In genomic region chr11:46112961-46113617, GRCh38 we compare ENCODE assay signal across 9 cellular contexts. TPM values are rescaled to one million over a fixed set of nuclear protein-coding genes. Genes with fewer than 3 reads are reported as not detected.
DNase-seq lines count a peak whose midpoint lies in the region; ATAC-seq, FAIRE-seq and TF ChIP-seq lines count a peak whose summit lies in the region.
"Had no signal": no experiment of that assay in that cellular context is flagged by ENCODE, and none has a peak within 500 bp of the region (broad histone marks: within the 10 kb centered on the region; RNA-seq: fewer than 3 reads in every experiment).

No MANE protein-coding gene starts in this region.

- H3K4me3 ChIP-seq in RWPE2 (ENCODE audit: severe bottlenecking) (no peak overlapping the region), mucosa of descending colon (no peak overlapping the region), suprapubic skin (no peak overlapping the region)
- H3K4me3 ChIP-seq: PC-9 had no signal

- ATAC-seq in RWPE2 (ENCODE audit: low read depth) (peak; percentile 96), mucosa of descending colon (peak; percentile 95), HG03095 (IDR thresholded peaks at IDR 0.05; ENCODE audit: unreplicated experiment) (no peak)

- TF ChIP-seq POLR2A in suprapubic skin (IDR thresholded peaks at IDR 0.05) = no peak

- WGBS in suprapubic skin = 71% methylated on average over 10 of the region's 10 CpGs

- DNase-seq in D721Med (ENCODE audit: insufficient read length, low spot score) = peak; percentile 48
- peak; percentile 13 for DNase-seq in GM19240 (ENCODE audit: insufficient read length, low spot score)
- peak; percentile 48 for DNase-seq in HuH-7.5 (ENCODE audit: low spot score)
- DNase-seq in RWPE2 (ENCODE audit: low spot score) = no peak
- peak; percentile 75 for DNase-seq in dermis blood vessel endothelial cell
- DNase-seq in mucosa of descending colon = peak in 1 of 3 donors; percentile 72
- DNase-seq in suprapubic skin (ENCODE audit: low spot score in 2 of 2) = no peak

- TF ChIP-seq CTCF in D721Med (IDR thresholded peaks at IDR 0.05; ENCODE audit: insufficient read depth, missing control alignments) = no peak
- no peak for TF ChIP-seq CTCF in RWPE2 (IDR thresholded peaks at IDR 0.05; ENCODE audit: poor library complexity, severe bottlenecking)
- TF ChIP-seq CTCF in mucosa of descending colon (IDR thresholded peaks at IDR 0.05) = no peak
- no peak for TF ChIP-seq CTCF in suprapubic skin (IDR thresholded peaks at IDR 0.05)

- H3K4me1 ChIP-seq in RWPE2 (ENCODE audit: insufficient read depth, poor library complexity, severe bottlenecking) (peaks cover 9% of the 10 kb centered on the region), mucosa of descending colon (ENCODE audit: low read depth) (peaks cover 8% of the 10 kb centered on the region), suprapubic skin (peaks cover 39% of the 10 kb centered on the region)

- TF ChIP-seq EP300 in suprapubic skin (IDR thresholded peaks at IDR 0.05) = no peak

- H3K9me3 ChIP-seq in RWPE2 (ENCODE audit: severe bottlenecking) = no peaks in the 10 kb centered on the region
- no peaks in the 10 kb centered on the region for H3K9me3 ChIP-seq in mucosa of descending colon
- H3K9me3 ChIP-seq in suprapubic skin = no peaks in the 10 kb centered on the region

- no peaks in the 10 kb centered on the region for H3K36me3 ChIP-seq in RWPE2 (ENCODE audit: low read depth)
- H3K36me3 ChIP-seq in mucosa of descending colon (ENCODE audit: low read depth) = peaks cover 3% of the 10 kb centered on the region
- H3K36me3 ChIP-seq in suprapubic skin = no peaks in the 10 kb centered on the region

- intact Hi-C loops in mucosa of descending colon (cut with DNase I, micrococcal nuclease) = no loop called here

- H3K27ac ChIP-seq in RWPE2 (ENCODE audit: poor library complexity, severe bottlenecking) (no peak overlapping the region), suprapubic skin (no peak overlapping the region)
- H3K27ac ChIP-seq: PC-9 had no signal

- FAIRE-seq in D721Med (lab: Jason Lieb, UNC) = no peak

- H3K27me3 ChIP-seq in RWPE2 (ENCODE audit: insufficient read depth, poor library complexity, severe bottlenecking) (no peaks in the 10 kb centered on the region), suprapubic skin (no peaks in the 10 kb centered on the region)

RNA-seq across cellular contexts. Expression of gene PHF21A, which starts 8.2 kb away (rescaled TPM):
- total RNA-seq in dermis blood vessel endothelial cell = 6.3 and 13.2 TPM in 2 replicates
- total RNA-seq in mucosa of descending colon = 10 to 100 TPM; 20.3 to 78.1 (median 23.3) TPM
- 10 to 100 TPM; 15.1 to 89.2 (median 26.6) TPM for total RNA-seq in suprapubic skin

Comparison
In these comparisons a context has a peak if more than half of its experiments do, and no peak if none do; other contexts are left out.
1. DNase-seq: peak in D721Med (single experiment), GM19240 (single experiment), HuH-7.5 (single experiment) and dermis blood vessel endothelial cell (single experiment); none in RWPE2 (single experiment) and suprapubic skin (0 of 2).